ENCODE assay signal across 15 cellular contexts in genomic region chr1:47190807-47191206, GRCh38. TPM values are rescaled to one million over a fixed set of nuclear protein-coding genes. Genes with fewer than 3 reads are reported as not detected.
DNase-seq lines count a peak whose midpoint lies in the region; ATAC-seq and TF ChIP-seq lines count a peak whose summit lies in the region.
"Had no signal": no experiment of that assay in that cellular context is flagged by ENCODE, and none has a peak within 500 bp of the region (broad histone marks: within the 10 kb centered on the region; RNA-seq: fewer than 3 reads in every experiment).

No MANE protein-coding gene starts in this region.

- no peak for ATAC-seq in HG02798 (IDR thresholded peaks at IDR 0.05; ENCODE audit: poor library complexity, unreplicated experiment)
- no peak for ATAC-seq in T-helper 17 cell
- no peak for ATAC-seq in stimulated activated naive CD8-positive, alpha-beta T cell treated with anti-CD3 and anti-CD28 coated beads, Interleukin-15, Interleukin-2, amounts not matched to agents 100 U/mL and 50 U/mL, for 24 hours

- peaks cover 16% of the 10 kb centered on the region for H3K27me3 Mint-ChIP-seq in mesothelial cell of epicardium (ENCODE audit: low read depth)
- H3K27me3 Mint-ChIP-seq in T-helper 17 cell: peaks cover 23% of the 10 kb centered on the region

- TF ChIP-seq CTCF in Peyer's patch (IDR thresholded peaks at IDR 0.05) (no peak), mesothelial cell of epicardium (IDR thresholded peaks at IDR 0.05; ENCODE audit: unreplicated experiment) (no peak)

- no peaks in the 10 kb centered on the region for H3K27me3 ChIP-seq in Peyer's patch
- no peaks in the 10 kb centered on the region for H3K27me3 ChIP-seq in duodenal mucosa (ENCODE audit: control insufficient read depth in 1 of 2, insufficient read depth in 2 of 2, low read length in 2 of 2)
- no peaks in the 10 kb centered on the region for H3K27me3 ChIP-seq in subcutaneous abdominal adipose tissue (ENCODE audit: control insufficient read depth in 5 of 5, insufficient read depth in 4 of 5, low read length in 5 of 5)

- H3K4me3 Mint-ChIP-seq in mesothelial cell of epicardium: no peak overlapping the region
- no peak overlapping the region for H3K4me3 Mint-ChIP-seq in T-helper 17 cell

- H3K4me1 Mint-ChIP-seq in mesothelial cell of epicardium: peaks cover 22% of the 10 kb centered on the region
- peaks cover 9% of the 10 kb centered on the region for H3K4me1 Mint-ChIP-seq in T-helper 17 cell

- H3K9me3 Mint-ChIP-seq in mesothelial cell of epicardium: no peaks in the 10 kb centered on the region

- TF ChIP-seq POLR2A in Peyer's patch (IDR thresholded peaks at IDR 0.05): no peak

- H3K9ac ChIP-seq in duodenal mucosa (ENCODE audit: low read depth in 1 of 2, low read length in 2 of 2) (peak overlapping the region in 1 of 2 donors; percentile 20), subcutaneous abdominal adipose tissue (ENCODE audit: low read length in 5 of 5) (peak overlapping the region in 2 of 5 donors; percentile 32 to 43)

- H3K9me3 ChIP-seq in Peyer's patch (no peaks in the 10 kb centered on the region), duodenal mucosa (ENCODE audit: control insufficient read depth in 1 of 2, low read length in 2 of 2) (no peaks in the 10 kb centered on the region), subcutaneous abdominal adipose tissue (ENCODE audit: control insufficient read depth in 5 of 5, low read length in 5 of 5) (no peaks in the 10 kb centered on the region), T-helper 17 cell (ENCODE audit: control insufficient read depth, low read length, poor library complexity, severe bottlenecking) (no peaks in the 10 kb centered on the region)

- H3K27ac ChIP-seq in Peyer's patch (peak overlapping the region in 3 of 4 donors; percentile 56 to 73 (median 66)), duodenal mucosa (ENCODE audit: low read depth, low read length) (peak overlapping the region; percentile 80), subcutaneous abdominal adipose tissue (ENCODE audit: low read depth, low read length) (peak overlapping the region; percentile 18)
- H3K27ac ChIP-seq: WERI-Rb-1 had no signal

- DNase-seq in Peyer's patch (no peak), mesothelial cell of epicardium (ENCODE audit: low spot score in 2 of 2, unreplicated experiment in 2 of 2) (no peak), T-helper 17 cell (no peak), dermis blood vessel endothelial cell (no peak)
- no peak for DNase-seq in stimulated activated naive CD8-positive, alpha-beta T cell treated with anti-CD3 and anti-CD28 coated beads, Interleukin-15, Interleukin-2, amounts not matched to agents 100 U/mL and 50 U/mL, for 24 hours
- DNase-seq: activated gamma-delta T cell; DMS 273 treated with DMSO at 0.1 percent for 48 hours; stimulated activated naive CD4-positive, alpha-beta T cell treated with Interleukin-2 at 50 U/mL for 16 hours; SW 1271 had no signal

- no peaks in the 10 kb centered on the region for H3K36me3 ChIP-seq in Peyer's patch
- H3K36me3 ChIP-seq in duodenal mucosa (ENCODE audit: control insufficient read depth in 1 of 2, insufficient read depth in 2 of 2, low read length in 2 of 2): no peaks in the 10 kb centered on the region
- H3K36me3 ChIP-seq in subcutaneous abdominal adipose tissue (ENCODE audit: control insufficient read depth in 5 of 5, insufficient read depth in 5 of 5, low read length in 5 of 5): no peaks in the 10 kb centered on the region
- H3K36me3 ChIP-seq: WERI-Rb-1 had no signal

- H3K4me1 ChIP-seq in Peyer's patch (peaks cover 0 to 29% (median 2%) of the 10 kb centered on the region in 4 donors), duodenal mucosa (ENCODE audit: control insufficient read depth in 1 of 2, insufficient read depth in 2 of 2, low read length in 2 of 2) (peaks cover 46 to 60% of the 10 kb centered on the region in 2 donors), subcutaneous abdominal adipose tissue (ENCODE audit: control insufficient read depth in 5 of 5, insufficient read depth in 5 of 5, low read length in 5 of 5) (peaks cover 4 to 39% (median 25%) of the 10 kb centered on the region in 5 donors)

- H3K36me3 Mint-ChIP-seq in mesothelial cell of epicardium (no peaks in the 10 kb centered on the region), T-helper 17 cell (ENCODE audit: low read depth) (peaks cover 3% of the 10 kb centered on the region)

- no peak overlapping the region for H3K4me3 ChIP-seq in Peyer's patch
- H3K4me3 ChIP-seq in duodenal mucosa (ENCODE audit: low read depth in 1 of 2, low read length in 2 of 2): peak overlapping the region in 1 of 2 donors; percentile 7
- H3K4me3 ChIP-seq in subcutaneous abdominal adipose tissue (ENCODE audit: low read depth in 1 of 5, low read length in 5 of 5): no peak overlapping the region
- H3K4me3 ChIP-seq: lung had no signal

- H3K27ac Mint-ChIP-seq in mesothelial cell of epicardium (peak overlapping the region; percentile 26), T-helper 17 cell (no peak overlapping the region)

RNA-seq across cellular contexts. Expression of gene PDZK1IP1, which starts 1.0 kb away (rescaled TPM):
- 100 to 1,000 TPM in 2 of 4 donors, 10 to 100 TPM in 1, 1 to 10 TPM in 1; 5.8 to 224 (median 104) TPM for total RNA-seq in Peyer's patch
- not detected in 3 replicates for total RNA-seq in mesothelial cell of epicardium
- 10 to 100 TPM in 1 of 2 donors, not detected in 1; 30.6 TPM for total RNA-seq in T-helper 17 cell
- total RNA-seq in dermis blood vessel endothelial cell: 0.42 and 1.0 TPM in 2 replicates

RNA-seq across cellular contexts. Expression of gene TAL1, which starts 41.2 kb away (rescaled TPM):
- total RNA-seq in Peyer's patch: 1 to 10 TPM; 1.2 to 7.4 (median 2.9) TPM
- total RNA-seq in mesothelial cell of epicardium: 0.09 to 0.24 TPM in 2 of 3 replicates, not detected in the other
- total RNA-seq in T-helper 17 cell: 10 to 100 TPM in 1 of 2 donors, 1 to 10 TPM in 1; 1.3 to 44.2 TPM
- 61.1 and 84.5 TPM in 2 replicates for total RNA-seq in dermis blood vessel endothelial cell

RNA-seq across cellular contexts. Expression of gene CYP4A22, which starts 53.6 kb away (rescaled TPM):
- total RNA-seq in Peyer's patch (under 1 TPM in 2 of 4 donors, not detected in 2; 0.47 to 0.88 TPM), mesothelial cell of epicardium (not detected in 3 replicates), T-helper 17 cell (not detected), dermis blood vessel endothelial cell (not detected in 2 replicates)
- total RNA-seq: dermis microvascular lymphatic vessel endothelial cell had no signal

Comparison
In these comparisons a context has a peak if more than half of its experiments do, and no peak if none do; other contexts are left out.
1. H3K27ac ChIP-seq: peak in every context shown above with its lines; median percentile 80 in duodenal mucosa; 66 in Peyer's patch; 18 in subcutaneous abdominal adipose tissue.